Comparison of ENCODE assay signal across 12 cellular contexts in genomic region chr20:19888269-19888669, GRCh38.
A peak's percentile ranks its signal among the peaks of the same experiment; 100 is the strongest.
DNase-seq lines count a peak whose midpoint lies in the region; ATAC-seq, FAIRE-seq and TF ChIP-seq lines count a peak whose summit lies in the region.
"Had no signal": no experiment of that assay in that cellular context is flagged by ENCODE, and none has a peak within 500 bp of the region (broad histone marks: within the 10 kb centered on the region; RNA-seq: fewer than 3 reads in every experiment).

No MANE protein-coding gene starts in this region.

- no peak for TF ChIP-seq CTCF in body of pancreas (IDR thresholded peaks at IDR 0.05)

- ATAC-seq in body of pancreas (no peak), left colon (peak; percentile 9), GM21423 (IDR thresholded peaks at IDR 0.05; ENCODE audit: unreplicated experiment) (no peak)
- ATAC-seq: HCT116, natural killer cell had no signal

- H3K4me1 ChIP-seq in body of pancreas (peaks cover 55% of the 10 kb centered on the region), small intestine (ENCODE audit: control insufficient read depth in 2 of 2, insufficient read depth in 1 of 2, low read depth in 1 of 2, low read length in 1 of 2) (peaks cover 0 to 3% of the 10 kb centered on the region in 2 donors)

- H3K27me3 ChIP-seq in body of pancreas (no peaks in the 10 kb centered on the region), small intestine (ENCODE audit: control insufficient read depth in 2 of 2, insufficient read depth in 2 of 2, low read length in 2 of 2) (no peaks in the 10 kb centered on the region)

- H3K4me3 ChIP-seq in body of pancreas (no peak overlapping the region), small intestine (ENCODE audit: low read depth in 1 of 2, low read length in 2 of 2) (peak overlapping the region; percentile 0 to 35)

- 59 to 72% methylated on average over 8 of the region's 8 CpGs for WGBS in body of pancreas, 2 donors
- 10 to 40% (median 33%) methylated on average over 8 of the region's 8 CpGs for WGBS in small intestine, 3 donors

- FAIRE-seq in small intestine (lab: Jason Lieb, UNC) = no peak

- no peak for TF ChIP-seq POLR2A in body of pancreas (IDR thresholded peaks at IDR 0.05)

- intact Hi-C loops in body of pancreas (cut with DNase I) = no loop called here
- intact Hi-C loops in left colon (cut with DNase I, micrococcal nuclease) = no loop called here

- H3K36me3 ChIP-seq in body of pancreas (replicated peaks in 1 of 2; ENCODE audit: insufficient read depth in 1 of 2, low read depth in 2 of 2) (no peaks in the 10 kb centered on the region), small intestine (ENCODE audit: control insufficient read depth in 2 of 2, insufficient read depth in 2 of 2, low read length in 2 of 2) (peaks cover 0 to 3% of the 10 kb centered on the region in 2 donors)

- DNase-seq in NCI-H1092 (lab: John Stamatoyannopoulos, UW) (peak; percentile 73), body of pancreas (peak in 1 of 4 donors; percentile 22), left colon (peak; percentile 45 to 49), small intestine (peak; percentile 61), activated gamma-delta T cell (lab: John Stamatoyannopoulos, UW) (no peak)
- no peak for DNase-seq in activated CD8-positive, alpha-beta memory T cell treated with anti-CD3 and anti-CD28 coated beads, Interleukin-2, amount 50 U/mL, for 4 hours
- no peak for DNase-seq in stimulated activated CD4-positive, alpha-beta T cell treated with anti-CD3 and anti-CD28 coated beads, Interleukin-15, amount 100 ng/mL, for 24 hours
- DNase-seq: Kasumi-1, natural killer cell, T-helper 9 cell had no signal

- no peaks in the 10 kb centered on the region for H3K9me3 ChIP-seq in body of pancreas
- no peaks in the 10 kb centered on the region for H3K9me3 ChIP-seq in small intestine (ENCODE audit: control insufficient read depth, low read depth)

- H3K27ac ChIP-seq in body of pancreas (peak overlapping the region; percentile 5 to 77 (median 68)), small intestine (ENCODE audit: low read depth in 1 of 2, low read length in 1 of 2) (peak overlapping the region; percentile 98)

Comparison
In these comparisons a context has a peak if more than half of its experiments do, and no peak if none do; other contexts are left out.
1. DNase-seq: peak in NCI-H1092 (single experiment), left colon (2 of 2) and small intestine (single experiment); none in activated gamma-delta T cell (single experiment), activated CD8-positive, alpha-beta memory T cell treated with anti-CD3 and anti-CD28 coated beads, Interleukin-2, amount 50 U/mL, for 4 hours (single experiment) and stimulated activated CD4-positive, alpha-beta T cell treated with anti-CD3 and anti-CD28 coated beads, Interleukin-15, amount 100 ng/mL, for 24 hours (single experiment).
2. H3K4me3 ChIP-seq: peak in small intestine (2 of 2); none in body of pancreas (0 of 2).